8 cellular contexts compared by ENCODE assay signal in the genomic region with DNA sequence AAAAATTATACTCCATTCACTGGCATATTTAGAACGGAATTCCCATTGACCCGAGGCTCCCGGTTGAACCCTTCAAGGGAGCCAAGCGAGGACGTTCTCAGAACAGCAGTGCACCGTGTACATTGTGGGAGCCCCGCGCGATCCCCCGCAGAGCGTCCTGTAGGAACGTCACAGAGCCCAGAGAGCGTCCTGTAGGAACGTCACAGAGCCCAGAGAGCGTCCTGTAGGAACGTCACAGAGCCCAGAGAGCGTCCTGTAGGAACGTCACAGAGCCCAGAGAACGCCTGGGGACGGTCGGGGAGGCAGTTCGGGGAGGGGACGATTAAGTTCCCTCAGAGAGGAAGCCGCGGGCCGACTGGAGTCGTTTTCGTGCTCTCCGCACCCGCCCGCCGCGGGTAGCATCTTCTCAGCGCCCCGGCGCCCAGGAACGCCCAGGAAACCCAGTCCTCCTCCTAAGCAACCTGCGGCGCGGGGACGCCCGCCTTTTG. TPM values are rescaled to one million over a fixed set of nuclear protein-coding genes. Genes with fewer than 3 reads are reported as not detected.
DNase-seq lines count a peak whose midpoint lies in the region; ATAC-seq and TF ChIP-seq lines count a peak whose summit lies in the region.

No MANE protein-coding gene starts in this region.

- DNase-seq in DMS114 treated with DMSO at 0.1 percent for 48 hours (lab: John Stamatoyannopoulos, UW; ENCODE audit: unreplicated experiment) (peak; percentile 34), SIG-M5 (lab: John Stamatoyannopoulos, UW) (peak; percentile 63), ascending aorta (ENCODE audit: low spot score in 2 of 2) (peak; percentile 57 to 87), hypothalamus (lab: John Stamatoyannopoulos, UW) (peak in 33 of 51 donors; percentile 18 to 85 (median 65)), sigmoid colon (peak; percentile 93), ecto neural progenitor cell (ENCODE audit: low spot score) (no peak)

- H3K27me3 ChIP-seq in ascending aorta (no peaks in the 10 kb centered on the region), sigmoid colon (no peaks in the 10 kb centered on the region)

- H3K4me3 ChIP-seq in ascending aorta (peak overlapping the region; percentile 97 to 98), sigmoid colon (peak overlapping the region; percentile 78 to 96 (median 84))

- peak; percentile 40 for ATAC-seq in GM19397 (IDR thresholded peaks at IDR 0.05; ENCODE audit: unreplicated experiment)
- peak; percentile 39 for ATAC-seq in HG03460 (IDR thresholded peaks at IDR 0.05; ENCODE audit: unreplicated experiment)

- no peaks in the 10 kb centered on the region for H3K9me3 ChIP-seq in ascending aorta
- H3K9me3 ChIP-seq in sigmoid colon, result no peaks in the 10 kb centered on the region

- peak overlapping the region; percentile 99 to 100 for H3K27ac ChIP-seq in ascending aorta
- peak overlapping the region; percentile 100 for H3K27ac ChIP-seq in sigmoid colon

- 0% methylated on average over 42 of the region's 42 CpGs for WGBS in sigmoid colon, 2 donors

- TF ChIP-seq CTCF in ascending aorta (IDR thresholded peaks at IDR 0.05) (no peak), sigmoid colon (IDR thresholded peaks at IDR 0.05) (no peak)

- peak; percentile 44 to 65 for TF ChIP-seq POLR2A in sigmoid colon (IDR thresholded peaks at IDR 0.05)

- TF ChIP-seq EP300 in sigmoid colon (IDR thresholded peaks at IDR 0.05), result peak; percentile 70 to 95 (median 86)

- H3K36me3 ChIP-seq in ascending aorta (no peaks in the 10 kb centered on the region), sigmoid colon (no peaks in the 10 kb centered on the region)

- H3K4me1 ChIP-seq in ascending aorta (peaks cover 0 to 11% of the 10 kb centered on the region in 2 donors), sigmoid colon (peaks cover 0 to 36% (median 29%) of the 10 kb centered on the region in 4 donors)

- intact Hi-C loops in ascending aorta (cut with DNase I), result loop anchor here (1.0 to 10.0 kb wide), 9 partner anchors 138 to 1126 kb away; a partner anchor contains a TSS
- intact Hi-C loops in sigmoid colon (cut with DNase I), result loop anchor here (1.0 to 10.0 kb wide), 7 partner anchors 78 to 509 kb away; a partner anchor contains a TSS

RNA-seq across cellular contexts. Expression of a gene that starts 0.5 kb away (rescaled TPM):
- total RNA-seq in ascending aorta (108 TPM), sigmoid colon (10 to 100 TPM; 29.9 to 69.5 (median 42.5) TPM)
- polyA plus RNA-seq in sigmoid colon, result 100 to 1,000 TPM; 105 to 235 (median 117) TPM
